ENCODE assay signal across 8 cellular contexts in genomic region chr15:74842581-74843444, GRCh38. TPM values are rescaled to one million over a fixed set of nuclear protein-coding genes. Genes with fewer than 3 reads are reported as not detected.
A peak's percentile ranks its signal among the peaks of the same experiment; 100 is the strongest.
DNase-seq lines count a peak whose midpoint lies in the region; ATAC-seq and TF ChIP-seq lines count a peak whose summit lies in the region.

A gene with protein sequence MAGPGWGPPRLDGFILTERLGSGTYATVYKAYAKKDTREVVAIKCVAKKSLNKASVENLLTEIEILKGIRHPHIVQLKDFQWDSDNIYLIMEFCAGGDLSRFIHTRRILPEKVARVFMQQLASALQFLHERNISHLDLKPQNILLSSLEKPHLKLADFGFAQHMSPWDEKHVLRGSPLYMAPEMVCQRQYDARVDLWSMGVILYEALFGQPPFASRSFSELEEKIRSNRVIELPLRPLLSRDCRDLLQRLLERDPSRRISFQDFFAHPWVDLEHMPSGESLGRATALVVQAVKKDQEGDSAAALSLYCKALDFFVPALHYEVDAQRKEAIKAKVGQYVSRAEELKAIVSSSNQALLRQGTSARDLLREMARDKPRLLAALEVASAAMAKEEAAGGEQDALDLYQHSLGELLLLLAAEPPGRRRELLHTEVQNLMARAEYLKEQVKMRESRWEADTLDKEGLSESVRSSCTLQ (minus strand): TSS chr15:74843156. CDS start chr15:74843105, 51 bp downstream.

- no peaks in the 10 kb centered on the region for H3K27me3 Mint-ChIP-seq in naive B cell
- H3K27me3 Mint-ChIP-seq in stimulated activated memory B cell treated with anti-CD40 and anti-IgM and Interleukin-4, amounts not matched to agents 10 μg/mL and 1 μg/mL and 100 μg/mL, for 72 hours: no peaks in the 10 kb centered on the region

- ATAC-seq in naive B cell (ENCODE audit: low read depth in 2 of 2): peak; percentile 91 to 93
- peak; percentile 93 for ATAC-seq in stimulated activated memory B cell treated with anti-CD40 and anti-IgM and Interleukin-4, amounts not matched to agents 10 μg/mL and 1 μg/mL and 100 μg/mL, for 72 hours

- H3K4me3 Mint-ChIP-seq in naive B cell: peak within 1 kb of the TSS; percentile 84 to 94 (median 88)
- H3K4me3 Mint-ChIP-seq in stimulated activated memory B cell treated with anti-CD40 and anti-IgM and Interleukin-4, amounts not matched to agents 10 μg/mL and 1 μg/mL and 100 μg/mL, for 72 hours: peak within 1 kb of the TSS; percentile 93

- H3K27ac Mint-ChIP-seq in naive B cell: peak within 1 kb of the TSS; percentile 84 to 94 (median 92)
- peak within 1 kb of the TSS; percentile 90 for H3K27ac Mint-ChIP-seq in stimulated activated memory B cell treated with anti-CD40 and anti-IgM and Interleukin-4, amounts not matched to agents 10 μg/mL and 1 μg/mL and 100 μg/mL, for 72 hours

- DNase-seq in Daoy (ENCODE audit: low read depth) (peak; percentile 92), GOT3 (lab: John Stamatoyannopoulos, UW) (peak; percentile 77), RPMI8226 (peak; percentile 97), fibroblast of gingiva (ENCODE audit: low read depth) (peak; percentile 82), naive B cell (peak; percentile 95)
- DNase-seq in activated T-helper 1 cell treated with anti-CD3 and anti-CD28 coated beads, Interleukin-2, amount 50 U/mL, for 16 hours (ENCODE audit: low read depth in 1 of 2, low spot score in 1 of 2): peak; percentile 83 to 89

- H3K4me1 Mint-ChIP-seq in naive B cell: peaks cover 33 to 39% (median 38%) of the 10 kb centered on the region in 3 donors
- peaks cover 62% of the 10 kb centered on the region for H3K4me1 Mint-ChIP-seq in stimulated activated memory B cell treated with anti-CD40 and anti-IgM and Interleukin-4, amounts not matched to agents 10 μg/mL and 1 μg/mL and 100 μg/mL, for 72 hours

- H3K9me3 Mint-ChIP-seq in naive B cell: no peaks in the 10 kb centered on the region
- H3K9me3 Mint-ChIP-seq in stimulated activated memory B cell treated with anti-CD40 and anti-IgM and Interleukin-4, amounts not matched to agents 10 μg/mL and 1 μg/mL and 100 μg/mL, for 72 hours: no peaks in the 10 kb centered on the region

- peaks cover 0 to 5% of the 10 kb centered on the region in 2 donors for H3K36me3 Mint-ChIP-seq in naive B cell
- peaks cover 15% of the 10 kb centered on the region for H3K36me3 Mint-ChIP-seq in stimulated activated memory B cell treated with anti-CD40 and anti-IgM and Interleukin-4, amounts not matched to agents 10 μg/mL and 1 μg/mL and 100 μg/mL, for 72 hours

- TF ChIP-seq CTCF in LNCAP (IDR thresholded peaks at IDR 0.05): peak; percentile 69

RNA-seq across cellular contexts. Expression of the gene that starts here (rescaled TPM):
- total RNA-seq in Daoy (2014; rRNA removed; shearing (Covaris generic)): 17.6 and 24.3 TPM in 2 replicates
- polyA plus RNA-seq in naive B cell (ENCODE audit: low read depth in 6 of 6): 10 to 100 TPM in 5 of 6 donors, 1 to 10 TPM in 1; 9.3 to 21.5 (median 13.1) TPM

Comparison
In these comparisons a context has a peak if more than half of its experiments do, and no peak if none do; other contexts are left out.
1. Peak in every context shown above with its lines: DNase-seq and ATAC-seq.